ENCODE assay signal across 27 cellular contexts in the genomic region with DNA sequence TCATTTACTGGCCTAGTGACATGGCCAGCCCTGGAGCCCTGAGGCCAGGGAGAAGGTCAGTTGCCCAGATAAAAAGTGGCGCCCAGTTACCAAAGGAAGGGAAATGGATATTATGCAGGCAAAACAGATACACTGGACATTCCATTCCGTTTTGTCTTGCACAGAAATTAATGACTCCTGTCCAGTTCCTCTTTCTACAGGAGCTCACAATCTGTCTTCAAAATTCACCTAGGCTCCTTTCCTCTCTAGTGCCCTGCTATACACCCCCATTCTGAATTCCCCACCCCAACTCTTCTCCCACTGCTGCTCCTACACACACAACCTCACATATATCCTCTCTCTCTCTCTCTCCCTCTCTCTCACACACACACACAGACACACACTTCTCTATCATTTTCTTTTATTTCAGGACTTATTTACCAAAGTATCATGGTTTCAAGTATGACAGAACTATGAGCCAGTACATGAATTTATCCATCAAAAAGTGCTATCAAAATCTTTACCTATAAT.
"Had no signal": no experiment of that assay in that cellular context is flagged by ENCODE, and none has a peak within 500 bp of the region (broad histone marks: within the 10 kb centered on the region; RNA-seq: fewer than 3 reads in every experiment).

No MANE protein-coding gene starts in this region.

- H3K9me3 ChIP-seq: esophagus squamous epithelium, neutrophil, pancreas, right atrium auricular region, stomach, thyroid gland, vagina had no signal

- H3K36me3 ChIP-seq: esophagus squamous epithelium, heart right ventricle, neutrophil, pancreas, right atrium auricular region, stomach, thyroid gland, vagina had no signal

- H3K4me1 Mint-ChIP-seq: immature natural killer cell; memory B cell; naive thymus-derived CD8-positive, alpha-beta T cell; stimulated activated effector memory CD8-positive, alpha-beta T cell treated with anti-CD3 and anti-CD28 coated beads, Interleukin-12 subunit alpha, Interleukin-12 subunit beta, amount 100 ng/mL, for 72 hours had no signal

- H3K27me3 ChIP-seq: esophagus squamous epithelium, heart right ventricle, neutrophil, pancreas, right atrium auricular region, stomach, thyroid gland, vagina had no signal

- H3K27me3 Mint-ChIP-seq: effector memory CD8-positive, alpha-beta T cell; memory B cell had no signal

- H3K4me3 ChIP-seq: esophagus squamous epithelium, heart right ventricle, lung, pancreas, right atrium auricular region, stomach, thyroid gland, vagina had no signal

- ATAC-seq: effector memory CD8-positive, alpha-beta T cell; left lobe of liver; naive thymus-derived CD8-positive, alpha-beta T cell; pancreas; stimulated activated effector memory CD8-positive, alpha-beta T cell treated with anti-CD3 and anti-CD28 coated beads, Interleukin-12 subunit alpha, Interleukin-12 subunit beta, amount 100 ng/mL, for 72 hours had no signal

- H3K27ac ChIP-seq: esophagus squamous epithelium, heart right ventricle, neutrophil, pancreas, right atrium auricular region, stomach, thyroid gland, vagina had no signal

- H3K4me1 ChIP-seq: esophagus squamous epithelium, pancreas had no signal

- H3K4me3 Mint-ChIP-seq: effector memory CD8-positive, alpha-beta T cell; immature natural killer cell; memory B cell; naive thymus-derived CD8-positive, alpha-beta T cell; neural crest cell; stimulated activated effector memory CD8-positive, alpha-beta T cell treated with anti-CD3 and anti-CD28 coated beads, Interleukin-12 subunit alpha, Interleukin-12 subunit beta, amount 100 ng/mL, for 72 hours had no signal

- H3K27ac Mint-ChIP-seq: effector memory CD8-positive, alpha-beta T cell; immature natural killer cell; memory B cell; naive thymus-derived CD8-positive, alpha-beta T cell; stimulated activated effector memory CD8-positive, alpha-beta T cell treated with anti-CD3 and anti-CD28 coated beads, Interleukin-12 subunit alpha, Interleukin-12 subunit beta, amount 100 ng/mL, for 72 hours had no signal

- DNase-seq: cortex of kidney; effector memory CD8-positive, alpha-beta T cell; erythroblast; esophagus squamous epithelium; foreskin melanocyte; glutamatergic neuron; heart right ventricle; hippocampal formation; immature natural killer cell; islet precursor cell; kidney glomerular epithelial cell; naive thymus-derived CD8-positive, alpha-beta T cell; pancreas; stimulated activated CD4-positive, alpha-beta T cell treated with anti-CD3 and anti-CD28 coated beads, Interleukin-2, amount 100 ng/mL, for 24 hours; stimulated activated CD4-positive, alpha-beta T cell treated with anti-CD3 and anti-CD28 coated beads, Interleukin-4, amount 100 ng/mL, for 24 hours; stimulated activated naive CD4-positive, alpha-beta T cell treated with Interleukin-2 at 50 U/mL for 16 hours; stomach; thyroid gland; trophoblast cell had no signal

- H3K36me3 Mint-ChIP-seq: immature natural killer cell; memory B cell; stimulated activated effector memory CD8-positive, alpha-beta T cell treated with anti-CD3 and anti-CD28 coated beads, Interleukin-12 subunit alpha, Interleukin-12 subunit beta, amount 100 ng/mL, for 72 hours had no signal
